In the genomic region with DNA sequence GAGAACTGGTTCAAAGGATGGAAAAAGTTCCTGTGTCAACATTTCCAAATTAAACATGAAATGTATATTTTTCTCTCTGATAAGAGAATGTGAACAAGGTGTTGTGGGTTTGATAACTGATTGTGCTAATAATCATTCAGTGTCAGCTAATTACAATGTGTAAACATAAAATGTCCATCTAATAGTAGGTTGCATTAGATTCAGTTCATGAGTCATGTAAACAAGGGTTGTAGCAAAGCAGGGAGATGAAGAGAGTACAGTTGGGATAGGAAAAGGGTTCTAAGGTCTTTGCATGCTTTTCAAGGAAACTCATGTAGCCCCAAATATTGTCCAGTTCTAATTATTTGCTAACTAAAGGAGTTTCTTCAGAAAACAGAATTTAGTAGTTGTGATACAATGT, we compare ENCODE assay signal across 27 cellular contexts. TPM values are rescaled to one million over a fixed set of nuclear protein-coding genes. Genes with fewer than 3 reads are reported as not detected.
"Had no signal": no experiment of that assay in that cellular context is flagged by ENCODE, and none has a peak within 500 bp of the region (broad histone marks: within the 10 kb centered on the region; RNA-seq: fewer than 3 reads in every experiment).

No MANE protein-coding gene starts in this region.

- H3K27ac Mint-ChIP-seq: dendritic cell treated with granulocyte-macrophage colony-stimulating factor and Interleukin-4, amounts not matched to agents 40 ng/mL and 50 ng/mL, for 4 days; effector memory CD8-positive, alpha-beta T cell; endodermal cell; immature natural killer cell; naive thymus-derived CD4-positive, alpha-beta T cell had no signal

- H3K27ac ChIP-seq: colonic mucosa, epithelial cell of prostate, esophagus squamous epithelium, gastrocnemius medialis, heart right ventricle, left lung, lower lobe of right lung had no signal

- H3K27me3 ChIP-seq: colonic mucosa, gastrocnemius medialis, heart right ventricle, left lung had no signal

- H3K36me3 ChIP-seq: colonic mucosa, esophagus squamous epithelium, gastrocnemius medialis, heart right ventricle, left lung, lower lobe of right lung had no signal

- ATAC-seq: effector memory CD8-positive, alpha-beta T cell; esophagus mucosa; gastrocnemius medialis; heart right ventricle; left cardiac atrium; left lung; left ventricle myocardium superior; lower lobe of right lung; naive thymus-derived CD4-positive, alpha-beta T cell had no signal

- FAIRE-seq: endometrium had no signal

- DNase-seq: colonic mucosa; cortex of kidney; effector CD8-positive, alpha-beta T cell; effector memory CD8-positive, alpha-beta T cell; endodermal cell; erythroblast; esophagus squamous epithelium; foreskin fibroblast; foreskin melanocyte; gastrocnemius medialis; glutamatergic neuron; head of caudate nucleus; heart right ventricle; hippocampal formation; immature natural killer cell; islet precursor cell; left cardiac atrium; left lung; left ventricle myocardium superior; lower lobe of right lung; mesendoderm; midbrain; naive thymus-derived CD4-positive, alpha-beta T cell had no signal

- H3K36me3 Mint-ChIP-seq: immature natural killer cell; naive thymus-derived CD4-positive, alpha-beta T cell had no signal

- H3K4me1 Mint-ChIP-seq: endodermal cell; immature natural killer cell; naive thymus-derived CD4-positive, alpha-beta T cell had no signal

- H3K9me3 ChIP-seq: colonic mucosa, esophagus squamous epithelium, gastrocnemius medialis, heart right ventricle, left lung, lower lobe of right lung had no signal

- H3K9me3 Mint-ChIP-seq: dendritic cell treated with granulocyte-macrophage colony-stimulating factor and Interleukin-4, amounts not matched to agents 40 ng/mL and 50 ng/mL, for 4 days; effector memory CD8-positive, alpha-beta T cell; endodermal cell; naive thymus-derived CD4-positive, alpha-beta T cell had no signal

- H3K4me1 ChIP-seq: colonic mucosa, gastrocnemius medialis, left lung, lower lobe of right lung had no signal

- H3K4me3 Mint-ChIP-seq: dendritic cell treated with granulocyte-macrophage colony-stimulating factor and Interleukin-4, amounts not matched to agents 40 ng/mL and 50 ng/mL, for 4 days; effector memory CD8-positive, alpha-beta T cell; endodermal cell; immature natural killer cell; naive thymus-derived CD4-positive, alpha-beta T cell had no signal

- H3K4me3 ChIP-seq: colonic mucosa, esophagus squamous epithelium, gastrocnemius medialis, heart right ventricle, left lung, lower lobe of right lung had no signal

RNA-seq across cellular contexts. Expression of a gene that starts 55.4 kb away (rescaled TPM):
- polyA plus RNA-seq: immature natural killer cell had no signal
